ENCODE assay signal across 29 cellular contexts in genomic region chr3:109897734-109898133, GRCh38.
"Had no signal": no experiment of that assay in that cellular context is flagged by ENCODE, and none has a peak within 500 bp of the region (broad histone marks: within the 10 kb centered on the region; RNA-seq: fewer than 3 reads in every experiment).

No MANE protein-coding gene starts in this region.

- ATAC-seq: effector memory CD8-positive, alpha-beta T cell; foreskin keratinocyte; gastroesophageal sphincter; heart right ventricle; left lobe of liver; psoas muscle; right lobe of liver; stimulated activated naive B cell treated with anti-CD40 and anti-IgM and Interleukin-4, amounts not matched to agents 10 μg/mL and 1 μg/mL and 100 μg/mL, for 72 hours had no signal

- H3K9me3 Mint-ChIP-seq: effector memory CD8-positive, alpha-beta T cell; immature natural killer cell; nephron progenitor cell; stimulated activated naive CD8-positive, alpha-beta T cell treated with anti-CD3 and anti-CD28 coated beads, Interleukin-15, Interleukin-2, amounts not matched to agents 100 ng/mL and 50 ng/mL, for 24 hours had no signal

- FAIRE-seq: endometrium, small intestine, urothelium cell line had no signal

- H3K4me1 ChIP-seq: foreskin keratinocyte, gastroesophageal sphincter, heart right ventricle, psoas muscle, right lobe of liver, tibial nerve, upper lobe of left lung had no signal

- H3K27ac Mint-ChIP-seq: effector memory CD8-positive, alpha-beta T cell; immature natural killer cell; memory B cell; nephron progenitor cell; stimulated activated naive B cell treated with anti-CD40 and anti-IgM and Interleukin-4, amounts not matched to agents 10 μg/mL and 1 μg/mL and 100 μg/mL, for 72 hours; stimulated activated naive CD8-positive, alpha-beta T cell treated with anti-CD3 and anti-CD28 coated beads, Interleukin-15, Interleukin-2, amounts not matched to agents 100 ng/mL and 50 ng/mL, for 24 hours had no signal

- H3K27me3 Mint-ChIP-seq: effector memory CD8-positive, alpha-beta T cell; memory B cell; naive B cell; stimulated activated naive B cell treated with anti-CD40 and anti-IgM and Interleukin-4, amounts not matched to agents 10 μg/mL and 1 μg/mL and 100 μg/mL, for 72 hours; stimulated activated naive CD8-positive, alpha-beta T cell treated with anti-CD3 and anti-CD28 coated beads, Interleukin-15, Interleukin-2, amounts not matched to agents 100 ng/mL and 50 ng/mL, for 24 hours had no signal

- H3K4me1 Mint-ChIP-seq: memory B cell; naive B cell; stimulated activated naive B cell treated with anti-CD40 and anti-IgM and Interleukin-4, amounts not matched to agents 10 μg/mL and 1 μg/mL and 100 μg/mL, for 72 hours had no signal

- DNase-seq: dermis blood vessel endothelial cell; effector memory CD8-positive, alpha-beta T cell; foreskin keratinocyte; glutamatergic neuron; heart right ventricle; hypothalamus; immature natural killer cell; islet precursor cell; kidney glomerular epithelial cell; naive B cell; nephron progenitor cell; nucleus accumbens; psoas muscle; right lobe of liver; small intestine; stimulated activated CD4-positive, alpha-beta T cell treated with anti-CD3 and anti-CD28 coated beads, Interleukin-15, amount 100 ng/mL, for 24 hours; stimulated activated CD4-positive, alpha-beta T cell treated with anti-CD3 and anti-CD28 coated beads, Interleukin-2, amount 100 ng/mL, for 48 hours; stimulated activated naive B cell treated with anti-CD40 and anti-IgM and Interleukin-4, amounts not matched to agents 10 μg/mL and 1 μg/mL and 100 μg/mL, for 72 hours; upper lobe of left lung had no signal

- H3K27ac ChIP-seq: coronary artery, foreskin keratinocyte, gastroesophageal sphincter, heart right ventricle, psoas muscle, right lobe of liver, thoracic aorta, tibial nerve, upper lobe of left lung had no signal

- H3K27me3 ChIP-seq: foreskin keratinocyte, gastroesophageal sphincter, heart right ventricle, right lobe of liver, tibial nerve, upper lobe of left lung had no signal

- H3K36me3 ChIP-seq: gastroesophageal sphincter, heart right ventricle, right lobe of liver, thoracic aorta, tibial nerve, upper lobe of left lung had no signal

- H3K36me3 Mint-ChIP-seq: immature natural killer cell; memory B cell; naive B cell; stimulated activated naive B cell treated with anti-CD40 and anti-IgM and Interleukin-4, amounts not matched to agents 10 μg/mL and 1 μg/mL and 100 μg/mL, for 72 hours had no signal

- H3K4me3 Mint-ChIP-seq: effector memory CD8-positive, alpha-beta T cell; immature natural killer cell; memory B cell; naive B cell; nephron progenitor cell; stimulated activated naive B cell treated with anti-CD40 and anti-IgM and Interleukin-4, amounts not matched to agents 10 μg/mL and 1 μg/mL and 100 μg/mL, for 72 hours; stimulated activated naive CD8-positive, alpha-beta T cell treated with anti-CD3 and anti-CD28 coated beads, Interleukin-15, Interleukin-2, amounts not matched to agents 100 ng/mL and 50 ng/mL, for 24 hours had no signal

- H3K9me3 ChIP-seq: gastroesophageal sphincter, psoas muscle, right lobe of liver, thoracic aorta, tibial nerve had no signal

- H3K4me3 ChIP-seq: coronary artery, gastroesophageal sphincter, heart right ventricle, lung, psoas muscle, right lobe of liver, thoracic aorta, tibial nerve, upper lobe of left lung had no signal
